23 cellular contexts compared by ENCODE assay signal in the genomic region with DNA sequence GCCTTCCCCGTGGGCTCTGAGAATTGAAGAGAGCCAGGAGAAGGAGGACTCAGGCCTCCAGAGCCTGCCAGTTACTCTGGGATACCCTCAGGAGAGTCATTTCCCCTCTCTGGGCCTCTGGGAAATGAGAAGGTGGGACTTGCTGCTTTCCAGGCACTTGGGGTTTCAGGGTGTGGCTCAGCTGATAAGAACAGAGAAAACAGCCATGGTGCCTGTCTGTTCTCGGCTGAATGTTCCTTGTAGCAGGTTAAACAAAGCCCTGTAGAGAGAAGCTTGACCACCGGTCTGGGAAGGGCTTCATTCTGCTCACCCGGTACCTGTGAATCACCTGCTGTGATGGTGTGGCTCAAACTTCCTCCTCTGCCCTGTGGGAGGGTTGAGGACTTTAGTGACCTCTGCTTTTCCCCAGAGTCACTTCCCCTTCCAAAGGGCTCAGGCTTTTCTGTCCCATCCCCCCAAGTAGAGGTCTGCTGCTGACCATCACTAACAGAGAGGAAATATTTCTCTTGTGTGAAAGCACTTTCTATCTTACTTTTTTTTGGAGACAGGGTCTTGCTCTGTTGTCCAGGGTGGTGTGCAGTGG.
"Had no signal": no experiment of that assay in that cellular context is flagged by ENCODE, and none has a peak within 500 bp of the region (broad histone marks: within the 10 kb centered on the region; RNA-seq: fewer than 3 reads in every experiment).

No MANE protein-coding gene starts in this region.

- H3K27ac ChIP-seq: foreskin keratinocyte, vagina, VCaP had no signal

- DNase-seq: activated CD4-positive, alpha-beta T cell treated with anti-CD3 and anti-CD28 coated beads, Interleukin-2, amount 10 ng/mL, durations not matched to agents 7 days and 5 days; activated CD4-positive, CD25-positive, alpha-beta regulatory T cell treated with anti-CD3 and anti-CD28 coated beads, Interleukin-2, amount 50 U/mL, for 72 hours; activated CD8-positive, alpha-beta memory T cell treated with anti-CD3 and anti-CD28 coated beads, Interleukin-2, amount 10 ng/mL, durations not matched to agents 7 days and 5 days; activated CD8-positive, alpha-beta T cell treated with anti-CD3 and anti-CD28 coated beads for 36 hours; activated gamma-delta T cell; activated T-cell treated with anti-CD3 and anti-CD28 coated beads for 4 hours; aorta; dermis blood vessel endothelial cell; effector CD8-positive, alpha-beta T cell; foreskin keratinocyte; mesenchymal stem cell; naive thymus-derived CD4-positive, alpha-beta T cell; retina; stimulated activated CD4-positive, alpha-beta T cell treated with anti-CD3 and anti-CD28 coated beads, Interleukin-2, amount 100 ng/mL, for 48 hours; stimulated activated CD8-positive, alpha-beta memory T cell treated with anti-CD3 and anti-CD28 coated beads, Interleukin-4, amount 100 ng/mL, for 48 hours; stimulated activated naive B cell treated with anti-CD40 and anti-IgM and Interleukin-4, amounts not matched to agents 10 μg/mL and 1 μg/mL and 100 μg/mL, for 72 hours; T-helper 2 cell; trophoblast cell had no signal

- ATAC-seq: activated CD8-positive, alpha-beta memory T cell treated with anti-CD3 and anti-CD28 coated beads, Interleukin-2, amount 10 ng/mL, durations not matched to agents 7 days and 5 days; activated CD8-positive, alpha-beta T cell treated with anti-CD3 and anti-CD28 coated beads for 36 hours; foreskin keratinocyte; naive thymus-derived CD4-positive, alpha-beta T cell; stimulated activated naive B cell treated with anti-CD40 and anti-IgM and Interleukin-4, amounts not matched to agents 10 μg/mL and 1 μg/mL and 100 μg/mL, for 72 hours had no signal

- H3K36me3 Mint-ChIP-seq: activated CD8-positive, alpha-beta memory T cell treated with anti-CD3 and anti-CD28 coated beads, Interleukin-2, amount 10 ng/mL, durations not matched to agents 7 days and 5 days; activated naive CD4-positive, alpha-beta T cell treated with anti-CD3 and anti-CD28 coated beads, Interleukin-2, amount 50 U/mL, for 24 hours; brain; stimulated activated naive B cell treated with anti-CD40 and anti-IgM and Interleukin-4, amounts not matched to agents 10 μg/mL and 1 μg/mL and 100 μg/mL, for 72 hours had no signal

- H3K27me3 Mint-ChIP-seq: activated CD4-positive, alpha-beta T cell treated with anti-CD3 and anti-CD28 coated beads, Interleukin-2, amount 10 ng/mL, durations not matched to agents 7 days and 5 days; activated CD8-positive, alpha-beta memory T cell treated with anti-CD3 and anti-CD28 coated beads, Interleukin-2, amount 10 ng/mL, durations not matched to agents 7 days and 5 days; activated CD8-positive, alpha-beta T cell treated with anti-CD3 and anti-CD28 coated beads for 36 hours; activated naive CD4-positive, alpha-beta T cell treated with anti-CD3 and anti-CD28 coated beads, Interleukin-2, amount 50 U/mL, for 24 hours; naive thymus-derived CD4-positive, alpha-beta T cell; stimulated activated naive B cell treated with anti-CD40 and anti-IgM and Interleukin-4, amounts not matched to agents 10 μg/mL and 1 μg/mL and 100 μg/mL, for 72 hours had no signal

- H3K9me3 ChIP-seq: vagina had no signal

- H3K4me1 ChIP-seq: foreskin keratinocyte, vagina had no signal

- H3K36me3 ChIP-seq: vagina had no signal

- H3K27ac Mint-ChIP-seq: activated CD4-positive, alpha-beta T cell treated with anti-CD3 and anti-CD28 coated beads, Interleukin-2, amount 10 ng/mL, durations not matched to agents 7 days and 5 days; activated CD8-positive, alpha-beta memory T cell treated with anti-CD3 and anti-CD28 coated beads, Interleukin-2, amount 10 ng/mL, durations not matched to agents 7 days and 5 days; activated CD8-positive, alpha-beta T cell treated with anti-CD3 and anti-CD28 coated beads for 36 hours; activated naive CD4-positive, alpha-beta T cell treated with anti-CD3 and anti-CD28 coated beads, Interleukin-2, amount 50 U/mL, for 24 hours; brain; naive thymus-derived CD4-positive, alpha-beta T cell; stimulated activated naive B cell treated with anti-CD40 and anti-IgM and Interleukin-4, amounts not matched to agents 10 μg/mL and 1 μg/mL and 100 μg/mL, for 72 hours had no signal

- H3K4me1 Mint-ChIP-seq: activated CD4-positive, alpha-beta T cell treated with anti-CD3 and anti-CD28 coated beads, Interleukin-2, amount 10 ng/mL, durations not matched to agents 7 days and 5 days; activated CD8-positive, alpha-beta memory T cell treated with anti-CD3 and anti-CD28 coated beads, Interleukin-2, amount 10 ng/mL, durations not matched to agents 7 days and 5 days; activated naive CD4-positive, alpha-beta T cell treated with anti-CD3 and anti-CD28 coated beads, Interleukin-2, amount 50 U/mL, for 24 hours; brain; neural crest cell; stimulated activated naive B cell treated with anti-CD40 and anti-IgM and Interleukin-4, amounts not matched to agents 10 μg/mL and 1 μg/mL and 100 μg/mL, for 72 hours had no signal

- H3K9me3 Mint-ChIP-seq: activated CD4-positive, alpha-beta T cell treated with anti-CD3 and anti-CD28 coated beads, Interleukin-2, amount 10 ng/mL, durations not matched to agents 7 days and 5 days; activated naive CD4-positive, alpha-beta T cell treated with anti-CD3 and anti-CD28 coated beads, Interleukin-2, amount 50 U/mL, for 24 hours; neural crest cell had no signal

- H3K4me3 Mint-ChIP-seq: activated CD4-positive, alpha-beta T cell treated with anti-CD3 and anti-CD28 coated beads, Interleukin-2, amount 10 ng/mL, durations not matched to agents 7 days and 5 days; activated CD8-positive, alpha-beta memory T cell treated with anti-CD3 and anti-CD28 coated beads, Interleukin-2, amount 10 ng/mL, durations not matched to agents 7 days and 5 days; activated CD8-positive, alpha-beta T cell treated with anti-CD3 and anti-CD28 coated beads for 36 hours; activated naive CD4-positive, alpha-beta T cell treated with anti-CD3 and anti-CD28 coated beads, Interleukin-2, amount 50 U/mL, for 24 hours; brain; naive thymus-derived CD4-positive, alpha-beta T cell; neural crest cell; stimulated activated naive B cell treated with anti-CD40 and anti-IgM and Interleukin-4, amounts not matched to agents 10 μg/mL and 1 μg/mL and 100 μg/mL, for 72 hours had no signal

- H3K4me3 ChIP-seq: vagina had no signal

- H3K27me3 ChIP-seq: foreskin keratinocyte, vagina had no signal
